33 cellular contexts compared by ENCODE assay signal in genomic region chr4:184146951-184147350, GRCh38.
"Had no signal": no experiment of that assay in that cellular context is flagged by ENCODE, and none has a peak within 500 bp of the region (broad histone marks: within the 10 kb centered on the region; RNA-seq: fewer than 3 reads in every experiment).

No MANE protein-coding gene starts in this region.

- H3K9me3 Mint-ChIP-seq: T-cell had no signal

- H3K27me3 ChIP-seq: MG63, SJCRH30 had no signal

- H3K9ac ChIP-seq: KMS-11 had no signal

- H3K27ac ChIP-seq: KMS-11, PC-9, RWPE1, SJCRH30, SK-N-MC had no signal

- H2AFZ ChIP-seq: PC-9 had no signal

- ATAC-seq: Panc1, Right ventricle myocardium inferior, SK-N-SH treated with all-trans-retinoic acid at 6 μM for 48 hours, T-cell had no signal

- H3K4me3 Mint-ChIP-seq: T-cell had no signal

- H3K4me1 ChIP-seq: SJCRH30 had no signal

- H3K27ac Mint-ChIP-seq: T-cell had no signal

- H3K36me3 Mint-ChIP-seq: T-cell had no signal

- H3K4me2 ChIP-seq: KMS-11, PC-9 had no signal

- H3K9me3 ChIP-seq: MG63, SJCRH30 had no signal

- DNase-seq: Karpas-422, KBM-7, MG63, NCI-H1048, NCI-H1105, NCI-H1417, NCI-H1436, NCI-H146, NCI-H1694, NCI-H187, NCI-H1930, NCI-H2029 treated with DMSO at 0.1 percent for 48 hours, NCI-H2171 treated with DMSO at 0.1 percent for 48 hours, NCI-H226, NCI-H446 treated with DMSO at 0.1 percent for 48 hours, NCI-H510A, NCI-H524, NCI-H526, NCI-H69, NCI-H748 treated with DMSO at 0.1 percent for 48 hours, NCI-H82, PC-9, SHP77, SIG-M5, SJCRH30, T-cell had no signal

- FAIRE-seq: RCC 7860 had no signal

- H3K4me3 ChIP-seq: MG63, PC-9, SJCRH30, SK-N-MC had no signal

- H3K36me3 ChIP-seq: MG63, SJCRH30 had no signal
